ENCODE assay signal across 6 cellular contexts in genomic region chr22:37609240-37610152, GRCh38. TPM values are rescaled to one million over a fixed set of nuclear protein-coding genes. Genes with fewer than 3 reads are reported as not detected.
DNase-seq lines count a peak whose midpoint lies in the region; ATAC-seq and TF ChIP-seq lines count a peak whose summit lies in the region.

No MANE protein-coding gene starts in this region.

- peak overlapping the region; percentile 90 for H3K27ac Mint-ChIP-seq in neural progenitor cell

- RAD21 ChIA-PET in HCT116 (lab: Charles Lee; ENCODE audit: low non-redundant PET in 1 of 2, low total read pairs in 2 of 2, uncharacterized antibody in 2 of 2, unreplicated experiment in 2 of 2) = no interaction called here

- no peaks in the 10 kb centered on the region for H3K36me3 Mint-ChIP-seq in neural progenitor cell

- H3K4me3 Mint-ChIP-seq in neural progenitor cell = peak overlapping the region; percentile 97

- H3K27ac ChIP-seq in HCT116 (ENCODE audit: low read depth, low read length) (peak overlapping the region; percentile 100), mammary epithelial cell (ENCODE audit: insufficient read depth, low read depth, low read length) (peak overlapping the region; percentile 71), neural progenitor cell (no peak overlapping the region)

- H3K9me3 Mint-ChIP-seq in neural progenitor cell = no peaks in the 10 kb centered on the region

- H3K9ac ChIP-seq in HCT116 (ENCODE audit: low read length) (peak overlapping the region; percentile 91), mammary epithelial cell (ENCODE audit: insufficient read depth, low read length) (peak overlapping the region; percentile 88), neural progenitor cell (peak overlapping the region; percentile 76)

- H3K36me3 ChIP-seq in HCT116 (ENCODE audit: control insufficient read depth in 1 of 2, insufficient read depth in 2 of 2, low read length in 2 of 2) (peaks cover 3 to 8% of the 10 kb centered on the region in 2 experiments; a peak in 3 of 4 replicates), mammary epithelial cell (ENCODE audit: insufficient read depth, low read length) (no peaks in the 10 kb centered on the region), neural progenitor cell (no peaks in the 10 kb centered on the region)

- CTCF ChIA-PET in HCT116 (lab: Charles Lee) = interaction anchor here (0.7 to 4.8 kb wide), 6 partner anchors 8 to 172 kb away, joined by 3 to 74 read pairs (median 6); no protein-coding TSS in a partner anchor
- CTCF ChIA-PET in mammary epithelial cell (lab: Charles Lee; ENCODE audit: low non-redundant PET) = interaction anchor here (0.5 to 1.0 kb wide), 2 partner anchors 34 to 74 kb away, joined by 4 read pairs; no protein-coding TSS in a partner anchor

- peak; percentile 1; the same call in 1 of the 2 replicates for ATAC-seq in HCT116
- ATAC-seq in esophagus mucosa = no peak

- H3K9me3 ChIP-seq in HCT116 (ENCODE audit: control insufficient read depth in 1 of 2, insufficient read depth in 1 of 2, low read depth in 1 of 2, low read length in 2 of 2) (no peaks in the 10 kb centered on the region), mammary epithelial cell (replicated peaks; ENCODE audit: insufficient read depth, low read length) (no peaks in the 10 kb centered on the region), neural progenitor cell (ENCODE audit: low read depth) (no peaks in the 10 kb centered on the region)

- dilution Hi-C loops in mammary epithelial cell (cut with HindIII; ENCODE audit: low sequenced_read_pairs) = no loop called here

- TF ChIP-seq CTCF in HCT116 (IDR thresholded peaks at IDR 0.05 in 2 of 3, conservative IDR thresholded peaks at IDR 0.05 in 1 of 3; ENCODE audit: borderline replicate concordance in 1 of 3, insufficient read depth in 1 of 3, low read depth in 2 of 3, low read length in 2 of 3) = no peak
- TF ChIP-seq CTCF in mammary epithelial cell (conservative IDR thresholded peaks at IDR 0.05 in 1 of 2, IDR thresholded peaks at IDR 0.05 in 1 of 2; ENCODE audit: extremely low read depth in 1 of 2, insufficient read depth in 1 of 2, low read depth in 1 of 2, low read length in 2 of 2) = no peak
- TF ChIP-seq CTCF in neural progenitor cell (IDR thresholded peaks at IDR 0.05) = no peak

- POLR2A ChIA-PET in HCT116 (lab: Charles Lee) = interaction anchor here (1.0 to 3.1 kb wide), 10 partner anchors 9 to 197 kb away, joined by 3 to 38 read pairs (median 4); partner anchors contain the start of genes GCAT and LGALS1

- H3K4me2 ChIP-seq in HCT116 (ENCODE audit: low read length) (peak overlapping the region; percentile 91), mammary epithelial cell (ENCODE audit: insufficient read depth, low read depth, low read length) (peak overlapping the region; percentile 85), neural progenitor cell (peak overlapping the region; percentile 98)

- H3F3A ChIP-seq in neural progenitor cell (ENCODE audit: low read depth) = peaks cover 27% of the 10 kb centered on the region

- WGBS in mammary epithelial cell (ENCODE audit: low coverage, missing lambda C conversion rate) = 25% methylated on average over 16 of the region's 26 CpGs

- H3K4me1 ChIP-seq in HCT116 (ENCODE audit: control insufficient read depth in 1 of 2, insufficient read depth in 2 of 2, low read length in 2 of 2) = peaks cover 38 to 55% of the 10 kb centered on the region in 2 experiments
- H3K4me1 ChIP-seq in mammary epithelial cell (ENCODE audit: insufficient read depth, low read length) = peaks cover 19% of the 10 kb centered on the region
- H3K4me1 ChIP-seq in neural progenitor cell = peaks cover 9% of the 10 kb centered on the region

- H3K9me2 ChIP-seq in HCT116 (ENCODE audit: insufficient read depth) = no peaks in the 10 kb centered on the region

- in situ Hi-C loops in mammary epithelial cell (cut with MboI; ENCODE audit: low sequenced_read_pairs in 2 of 2) = no loop called here

- intact Hi-C loops in HCT116 (cut with micrococcal nuclease) = loop anchor here (1.0 to 5.0 kb wide), 2 partner anchors 71 to 198 kb away; partner anchors contain the start of gene GCAT
- intact Hi-C loops in mammary epithelial cell (cut with micrococcal nuclease) = loop anchor here (2.0 to 10.0 kb wide), 7 partner anchors 29 to 558 kb away; partner anchors contain the start of gene SH3BP1

- H3K27me3 ChIP-seq in HCT116 (ENCODE audit: insufficient read depth, low read length) = no peaks in the 10 kb centered on the region
- H3K27me3 ChIP-seq in mammary epithelial cell (ENCODE audit: insufficient read depth, low read length) = no peaks in the 10 kb centered on the region
- H3K27me3 ChIP-seq in neural progenitor cell = no peaks in the 10 kb centered on the region

- no peak for TF ChIP-seq POLR2A in HCT116 (IDR thresholded peaks at IDR 0.05; ENCODE audit: borderline replicate concordance, extremely low read depth, insufficient read depth, insufficient read length)

- peaks cover 21% of the 10 kb centered on the region for H3K4me1 Mint-ChIP-seq in neural progenitor cell

- TF ChIP-seq RAD21 in HCT116 (IDR thresholded peaks at IDR 0.05; ENCODE audit: low read depth) = no peak

- peak; percentile 23 for DNase-seq in 8988T
- no peak for DNase-seq in HCT116 (ENCODE audit: low read depth, low spot score)
- peak; percentile 32 for DNase-seq in mammary epithelial cell
- DNase-seq in neural progenitor cell (ENCODE audit: low spot score) = no peak
- no peak for DNase-seq in COR-L47 (lab: John Stamatoyannopoulos, UW)

- H3K79me2 ChIP-seq in HCT116 (ENCODE audit: insufficient read depth, low read length) (peaks cover 30% of the 10 kb centered on the region), mammary epithelial cell (ENCODE audit: insufficient read depth, low read length) (peaks cover 36% of the 10 kb centered on the region), neural progenitor cell (ENCODE audit: low read depth) (peaks cover 23% of the 10 kb centered on the region)

- BruUV-seq in HCT116 (replicated peaks; lab: Mats Ljungman, UMichigan) (TSS peak; percentile 48), mammary epithelial cell (replicated peaks; lab: Mats Ljungman, UMichigan) (TSS peak; percentile 25)

- H4K20me1 ChIP-seq in HCT116 (ENCODE audit: insufficient read depth) = no peaks in the 10 kb centered on the region
- no peaks in the 10 kb centered on the region for H4K20me1 ChIP-seq in mammary epithelial cell (ENCODE audit: insufficient read depth, low read length)
- peaks cover 12% of the 10 kb centered on the region for H4K20me1 ChIP-seq in neural progenitor cell (ENCODE audit: low read depth)

- H2AFZ ChIP-seq in HCT116 (ENCODE audit: low read depth, low read length, poor library complexity, severe bottlenecking) = no peak overlapping the region
- H2AFZ ChIP-seq in mammary epithelial cell (ENCODE audit: low read depth, low read length) = peak overlapping the region; percentile 87
- H2AFZ ChIP-seq in neural progenitor cell (replicated peaks) = peak overlapping the region; percentile 71

- H3K4me3 ChIP-seq in HCT116 (replicated peaks in 1 of 2; ENCODE audit: low read depth in 1 of 2, low read length in 2 of 2) (peak overlapping the region; percentile 82 to 93), mammary epithelial cell (replicated peaks in 1 of 3; ENCODE audit: insufficient read depth in 1 of 3, low read depth in 2 of 3, low read length in 3 of 3) (peak overlapping the region; percentile 84 to 98 (median 98)), neural progenitor cell (peak overlapping the region; percentile 95)

- peaks cover 16% of the 10 kb centered on the region for H3K27me3 Mint-ChIP-seq in neural progenitor cell (ENCODE audit: insufficient read depth, low read depth)

TF ChIP-seq in HCT116, 20 proteins besides CTCF, POLR2A, EP300 and RAD21 (continues in another document):
- TF ChIP-seq ATF3 (IDR thresholded peaks at IDR 0.05) (no peak), EZH2 (IDR thresholded peaks at IDR 0.05) (no peak), FOSL1 (IDR thresholded peaks at IDR 0.05; ENCODE audit: low read depth) (no peak), JUND (IDR thresholded peaks at IDR 0.05) (no peak), YY1 (IDR thresholded peaks at IDR 0.05; ENCODE audit: extremely low read depth, insufficient replicate concordance, low read depth, low read length) (no peak)

RNA-seq across cellular contexts. Expression of gene GGA1, which starts 0.9 kb away (rescaled TPM):
- 89.8 TPM for total RNA-seq in HCT116 (2021; ENCODE audit: unreplicated experiment)
- 61.4 and 61.5 TPM in 2 replicates for polyA plus RNA-seq in HCT116 (2012)
- total RNA-seq in mammary epithelial cell = 10 to 100 TPM; 33.8 to 60.2 TPM
- polyA plus RNA-seq in mammary epithelial cell = 26.7 TPM
- 56.2 TPM for polyA minus RNA-seq in mammary epithelial cell
- 62.3 and 71.7 TPM in 2 replicates for total RNA-seq in neural progenitor cell (ENCODE audit: low replicate concordance)
- 28.4 TPM for total RNA-seq in esophagus mucosa

RNA-seq across cellular contexts. Expression of gene LGALS2, which starts 29.6 kb away (rescaled TPM):
- not detected for total RNA-seq in HCT116 (2021; ENCODE audit: unreplicated experiment)
- 0.61 TPM in 1 of 2 replicates, not detected in the other for polyA plus RNA-seq in HCT116 (2012)
- total RNA-seq in mammary epithelial cell = not detected
- polyA plus RNA-seq in mammary epithelial cell = not detected
- not detected for polyA minus RNA-seq in mammary epithelial cell
- total RNA-seq in neural progenitor cell (ENCODE audit: low replicate concordance) = not detected in 2 replicates
- total RNA-seq in esophagus mucosa = not detected

RNA-seq across cellular contexts. Expression of gene SH3BP1, which starts 30.0 kb away (rescaled TPM):
- total RNA-seq in HCT116 (2021; ENCODE audit: unreplicated experiment) = 48.4 TPM
- 72.9 and 82.7 TPM in 2 replicates for polyA plus RNA-seq in HCT116 (2012)
- total RNA-seq in mammary epithelial cell = 10 to 100 TPM; 28.2 to 65.9 TPM
- polyA plus RNA-seq in mammary epithelial cell = 43.7 TPM
- polyA minus RNA-seq in mammary epithelial cell = 77.9 TPM
- 10.3 and 10.9 TPM in 2 replicates for total RNA-seq in neural progenitor cell (ENCODE audit: low replicate concordance)
- total RNA-seq in esophagus mucosa = 40.2 TPM

RNA-seq across cellular contexts. Expression of gene PDXP, which starts 49.0 kb away (rescaled TPM):
- total RNA-seq in HCT116 (2021; ENCODE audit: unreplicated experiment) (42.7 TPM), mammary epithelial cell (1 to 10 TPM; 5.8 to 6.9 TPM), neural progenitor cell (ENCODE audit: low replicate concordance) (25.1 and 57.0 TPM in 2 replicates), esophagus mucosa (2.5 TPM)
- polyA plus RNA-seq in HCT116 (2012) = 43.9 and 52.6 TPM in 2 replicates
- 19.4 TPM for polyA plus RNA-seq in mammary epithelial cell
- 10.4 TPM for polyA minus RNA-seq in mammary epithelial cell

RNA-seq across cellular contexts. Expression of gene CDC42EP1, which starts 49.2 kb away (rescaled TPM):
- total RNA-seq in HCT116 (2021; ENCODE audit: unreplicated experiment) (160 TPM), mammary epithelial cell (10 to 100 TPM; 17.5 to 98.4 TPM), neural progenitor cell (ENCODE audit: low replicate concordance) (0.84 and 1.8 TPM in 2 replicates), esophagus mucosa (117 TPM)
- polyA plus RNA-seq in HCT116 (2012) = 184 and 199 TPM in 2 replicates
- 12.7 TPM for polyA plus RNA-seq in mammary epithelial cell
- polyA minus RNA-seq in mammary epithelial cell = 32.2 TPM

Comparison
In these comparisons a context has a peak if more than half of its experiments do, and no peak if none do; other contexts are left out.
1. DNase-seq: peak in 8988T (single experiment) and mammary epithelial cell (single experiment); none in HCT116 (single experiment), neural progenitor cell (single experiment) and COR-L47 (single experiment).
2. Peak in every context shown above with its lines, with median percentiles within 50 percentile points of each other: H3K4me2 ChIP-seq, H3K4me3 ChIP-seq and H3K9ac ChIP-seq.